Comparison of ENCODE assay signal across 12 cellular contexts in the genomic region with DNA sequence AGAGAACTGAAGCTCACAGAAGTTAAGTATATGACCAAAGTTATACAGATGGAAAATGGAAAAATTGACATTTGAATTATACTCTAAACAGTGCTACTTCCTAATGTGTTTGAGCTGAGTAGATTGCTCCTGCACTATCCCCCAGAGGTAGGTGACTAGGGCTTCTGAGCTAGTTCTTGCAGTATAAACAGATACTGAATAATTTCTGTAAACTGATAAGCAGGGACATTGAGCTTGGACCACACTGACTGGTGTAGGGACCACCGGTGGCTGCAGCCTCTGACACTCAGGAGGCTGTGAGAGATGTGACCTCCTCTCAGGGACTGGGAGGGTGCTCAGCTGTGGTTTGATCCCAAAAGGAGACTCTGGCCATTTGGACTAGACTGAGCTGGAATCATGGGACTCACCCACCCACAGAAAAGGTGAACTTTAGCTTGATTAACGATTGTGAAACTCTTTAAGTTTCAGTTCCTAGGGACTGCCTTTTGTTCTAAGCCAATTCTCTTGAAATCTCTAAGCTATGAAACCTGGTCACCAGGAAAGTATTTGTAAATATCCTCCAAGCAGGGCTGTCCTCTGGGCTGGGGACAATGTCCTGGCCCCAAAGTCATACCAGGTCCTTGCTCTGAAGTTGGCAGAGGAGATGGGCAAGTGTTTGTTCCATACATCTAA.
A peak's percentile ranks its signal among the peaks of the same experiment; 100 is the strongest.
DNase-seq lines count a peak whose midpoint lies in the region; ATAC-seq and TF ChIP-seq lines count a peak whose summit lies in the region.
"Had no signal": no experiment of that assay in that cellular context is flagged by ENCODE, and none has a peak within 500 bp of the region (broad histone marks: within the 10 kb centered on the region; RNA-seq: fewer than 3 reads in every experiment).

No MANE protein-coding gene starts in this region.

- CTCF ChIA-PET in PC-3 (lab: Charles Lee) = no interaction called here
- CTCF ChIA-PET in activated CD4-positive, alpha-beta memory T cell treated with anti-CD3 and anti-CD28 coated beads, Interleukin-2, amount 10 ng/mL, durations not matched to agents 7 days and 5 days (lab: Charles Lee) = no interaction called here

- H3K9ac ChIP-seq in PC-3 (ENCODE audit: low read length) = no peak overlapping the region

- no peaks in the 10 kb centered on the region for H3K79me2 ChIP-seq in PC-3 (ENCODE audit: low read length)

- no peak overlapping the region for H3K4me2 ChIP-seq in PC-3 (ENCODE audit: low read length)

- H3K4me3 Mint-ChIP-seq in activated CD4-positive, alpha-beta memory T cell treated with anti-CD3 and anti-CD28 coated beads, Interleukin-2, amount 10 ng/mL, durations not matched to agents 7 days and 5 days = no peak overlapping the region
- H3K4me3 Mint-ChIP-seq: naive thymus-derived CD4-positive, alpha-beta T cell had no signal

- H3K4me1 ChIP-seq in lower lobe of right lung (no peaks in the 10 kb centered on the region), PC-3 (ENCODE audit: insufficient read depth, low read length) (no peaks in the 10 kb centered on the region)

- TF ChIP-seq CTCF in lower lobe of right lung (IDR thresholded peaks at IDR 0.05) (no peak), PC-3 (conservative IDR thresholded peaks at IDR 0.05; ENCODE audit: low read depth, low read length) (no peak), WERI-Rb-1 (IDR thresholded peaks at IDR 0.05; ENCODE audit: low read depth, low read length) (no peak)

- H3K9me3 ChIP-seq in lower lobe of right lung (no peaks in the 10 kb centered on the region), PC-3 (ENCODE audit: low read length) (no peaks in the 10 kb centered on the region), WERI-Rb-1 (ENCODE audit: severe bottlenecking) (no peaks in the 10 kb centered on the region)

- no peak for DNase-seq in lower lobe of right lung
- no peak for DNase-seq in PC-3
- no peak for DNase-seq in activated CD4-positive, alpha-beta memory T cell treated with anti-CD3 and anti-CD28 coated beads, Interleukin-2, amount 10 ng/mL, durations not matched to agents 7 days and 5 days
- DNase-seq in NCI-H2196 (lab: John Stamatoyannopoulos, UW; ENCODE audit: unreplicated experiment) = no peak
- DNase-seq in WERI-Rb-1 = no peak
- DNase-seq: activated naive CD4-positive, alpha-beta T cell treated with anti-CD3 and anti-CD28 coated beads, Interleukin-2, amount 50 U/mL, for 16 hours; DMS79; naive thymus-derived CD4-positive, alpha-beta T cell; NCI-H1092 had no signal

- H3K27me3 Mint-ChIP-seq in activated CD4-positive, alpha-beta memory T cell treated with anti-CD3 and anti-CD28 coated beads, Interleukin-2, amount 10 ng/mL, durations not matched to agents 7 days and 5 days = peaks cover 9% of the 10 kb centered on the region

- H3K36me3 ChIP-seq in lower lobe of right lung = no peaks in the 10 kb centered on the region
- no peaks in the 10 kb centered on the region for H3K36me3 ChIP-seq in PC-3 (ENCODE audit: low read depth, low read length)
- H3K36me3 ChIP-seq in WERI-Rb-1 = no peaks in the 10 kb centered on the region

- no peak overlapping the region for H2AFZ ChIP-seq in PC-3 (ENCODE audit: low read length)

- peak; percentile 66 for ATAC-seq in GM18868 (IDR thresholded peaks at IDR 0.05; ENCODE audit: unreplicated experiment)
- peak; percentile 67 for ATAC-seq in GM21619 (IDR thresholded peaks at IDR 0.05; ENCODE audit: unreplicated experiment)
- peak; percentile 51 for ATAC-seq in HG03280 (IDR thresholded peaks at IDR 0.05; ENCODE audit: unreplicated experiment)
- peak; percentile 58 to 65 for ATAC-seq in lower lobe of right lung
- ATAC-seq in PC-3 = no peak
- ATAC-seq: naive thymus-derived CD4-positive, alpha-beta T cell had no signal

- H4K20me1 ChIP-seq in PC-3 (ENCODE audit: low read length) = no peaks in the 10 kb centered on the region

- H3K4me3 ChIP-seq in lower lobe of right lung (no peak overlapping the region), PC-3 (ENCODE audit: low read length) (no peak overlapping the region), WERI-Rb-1 (ENCODE audit: low read depth, low read length) (no peak overlapping the region)

- no peak overlapping the region for H3K27ac Mint-ChIP-seq in activated CD4-positive, alpha-beta memory T cell treated with anti-CD3 and anti-CD28 coated beads, Interleukin-2, amount 10 ng/mL, durations not matched to agents 7 days and 5 days
- H3K27ac Mint-ChIP-seq: naive thymus-derived CD4-positive, alpha-beta T cell had no signal

- H3K27ac ChIP-seq in lower lobe of right lung = peak overlapping the region; percentile 66
- no peak overlapping the region for H3K27ac ChIP-seq in PC-3 (ENCODE audit: low read length)
- H3K27ac ChIP-seq in WERI-Rb-1 = no peak overlapping the region

- H3K9me2 ChIP-seq in PC-3 (replicated peaks; ENCODE audit: low read length) = no peaks in the 10 kb centered on the region

- intact Hi-C loops in lower lobe of right lung (cut with DNase I) = no loop called here
- intact Hi-C loops in PC-3 (cut with micrococcal nuclease) = no loop called here

- peaks cover 1% of the 10 kb centered on the region for H3K4me1 Mint-ChIP-seq in activated CD4-positive, alpha-beta memory T cell treated with anti-CD3 and anti-CD28 coated beads, Interleukin-2, amount 10 ng/mL, durations not matched to agents 7 days and 5 days

- no peaks in the 10 kb centered on the region for H3K36me3 Mint-ChIP-seq in activated CD4-positive, alpha-beta memory T cell treated with anti-CD3 and anti-CD28 coated beads, Interleukin-2, amount 10 ng/mL, durations not matched to agents 7 days and 5 days (ENCODE audit: low read depth)
- H3K36me3 Mint-ChIP-seq: naive thymus-derived CD4-positive, alpha-beta T cell had no signal

- H3K9me3 Mint-ChIP-seq in activated CD4-positive, alpha-beta memory T cell treated with anti-CD3 and anti-CD28 coated beads, Interleukin-2, amount 10 ng/mL, durations not matched to agents 7 days and 5 days = no peaks in the 10 kb centered on the region

- H3F3A ChIP-seq in PC-3 (ENCODE audit: low read length, unreplicated experiment) = no peaks in the 10 kb centered on the region

- H3K27me3 ChIP-seq in lower lobe of right lung (ENCODE audit: low read depth) (no peaks in the 10 kb centered on the region), PC-3 (ENCODE audit: low read length) (peaks cover 17% of the 10 kb centered on the region), WERI-Rb-1 (ENCODE audit: insufficient read depth, low read depth, severe bottlenecking) (no peaks in the 10 kb centered on the region)

- no TSS peak for BruUV-seq in PC-3 (replicated peaks; lab: Mats Ljungman, UMichigan)

- POLR2A ChIA-PET in PC-3 (lab: Charles Lee; ENCODE audit: unreplicated experiment) = no interaction called here
- POLR2A ChIA-PET in activated CD4-positive, alpha-beta memory T cell treated with anti-CD3 and anti-CD28 coated beads, Interleukin-2, amount 10 ng/mL, durations not matched to agents 7 days and 5 days (lab: Charles Lee) = no interaction called here
